Comparison of ENCODE assay signal across 33 cellular contexts in genomic region chr4:151219091-151219490, GRCh38. TPM values are rescaled to one million over a fixed set of nuclear protein-coding genes. Genes with fewer than 3 reads are reported as not detected.
"Had no signal": no experiment of that assay in that cellular context is flagged by ENCODE, and none has a peak within 500 bp of the region (broad histone marks: within the 10 kb centered on the region; RNA-seq: fewer than 3 reads in every experiment).

No MANE protein-coding gene starts in this region.

- H3K4me1 ChIP-seq: body of pancreas, breast epithelium, SJSA1 had no signal

- H3K27me3 ChIP-seq: adrenal gland, body of pancreas, breast epithelium, Peyer's patch, SJSA1 had no signal

- DNase-seq: activated CD4-positive, alpha-beta T cell treated with anti-CD3 and anti-CD28 coated beads for 36 hours; activated CD4-positive, alpha-beta T cell treated with anti-CD3 and anti-CD28 coated beads, Interleukin-2, amount 10 ng/mL, durations not matched to agents 7 days and 5 days; activated CD4-positive, alpha-beta T cell treated with anti-CD3 and anti-CD28 coated beads, Interleukin-2, amount 50 U/mL, for 48 hours; activated CD8-positive, alpha-beta T cell treated with anti-CD3 and anti-CD28 coated beads, Interleukin-2, amount 10 ng/mL, durations not matched to agents 7 days and 5 days; activated gamma-delta T cell; activated naive CD4-positive, alpha-beta T cell treated with Interleukin-2 at 50 U/mL for 16 hours; activated naive CD8-positive, alpha-beta T cell treated with anti-CD3 and anti-CD28 coated beads, Interleukin-2, amount 10 ng/mL, durations not matched to agents 7 days and 5 days; activated T-cell treated with anti-CD3 and anti-CD28 coated beads, Interleukin-2, amount 50 U/mL, for 24 hours; adrenal gland; body of pancreas; NCI-H1105; NCI-H1417 treated with DMSO at 0.1 percent for 48 hours; NCI-H187 treated with DMSO at 0.1 percent for 48 hours; NCI-H2081; NCI-H446 treated with DMSO at 0.1 percent for 48 hours; NCI-H69; NK-92 treated with Interleukin-12 subunit alpha and Interleukin-12 subunit beta, amount 100 ng/mL, for 24 hours; PC-3; Peyer's patch; RPMI8226; SHP77 treated with DMSO at 0.1 percent for 48 hours; SK-N-SH had no signal

- H3K9ac ChIP-seq: SK-N-SH had no signal

- H3K27ac ChIP-seq: adrenal gland, body of pancreas, breast epithelium, Peyer's patch, SJSA1 had no signal

- H3K4me3 ChIP-seq: adrenal gland, body of pancreas, breast epithelium, Peyer's patch, SJSA1 had no signal

- H3K9me3 ChIP-seq: adrenal gland, body of pancreas, breast epithelium, Peyer's patch, SJSA1, SK-N-SH had no signal

- ATAC-seq: activated CD4-positive, alpha-beta T cell treated with anti-CD3 and anti-CD28 coated beads for 36 hours; activated CD4-positive, CD25-positive, alpha-beta regulatory T cell treated with anti-CD3 and anti-CD28 coated beads, Interleukin-2, amount 50 U/mL, for 24 hours; activated CD8-positive, alpha-beta T cell treated with anti-CD3 and anti-CD28 coated beads, Interleukin-2, amount 10 ng/mL, durations not matched to agents 7 days and 5 days; body of pancreas; PC-3; WTC11 had no signal

- H3K4me1 Mint-ChIP-seq: activated CD4-positive, alpha-beta T cell treated with anti-CD3 and anti-CD28 coated beads for 36 hours; activated CD4-positive, alpha-beta T cell treated with anti-CD3 and anti-CD28 coated beads, Interleukin-2, amount 10 ng/mL, durations not matched to agents 7 days and 5 days; activated naive CD8-positive, alpha-beta T cell treated with anti-CD3 and anti-CD28 coated beads, Interleukin-2, amount 10 ng/mL, durations not matched to agents 7 days and 5 days had no signal

- H3K9me3 Mint-ChIP-seq: activated CD4-positive, alpha-beta T cell treated with anti-CD3 and anti-CD28 coated beads, Interleukin-2, amount 10 ng/mL, durations not matched to agents 7 days and 5 days; activated naive CD4-positive, alpha-beta T cell treated with anti-CD3 and anti-CD28 coated beads, Interleukin-2, amount 50 U/mL, for 24 hours; activated naive CD8-positive, alpha-beta T cell treated with anti-CD3 and anti-CD28 coated beads, Interleukin-2, amount 10 ng/mL, durations not matched to agents 7 days and 5 days; activated T-cell treated with anti-CD3 and anti-CD28 coated beads, Interleukin-2, amount 50 U/mL, for 24 hours; activated T-helper 2 cell treated with anti-CD3 and anti-CD28 coated beads, Interferon-gamma antibody, Interleukin-2, Interleukin-4, amounts not matched to agents 10 μg/mL and 5 μg/mL and 100 μg/mL, durations not matched to agents 14 hours and 24 hours and 36 hours; T-helper 1 cell treated with Interleukin-12 subunit alpha and Interleukin-12 subunit beta and Interleukin-4 antibody, amounts not matched to agents 30 μg/mL and 1 μg/mL, for 36 hours; T-helper 2 cell treated with Interferon-gamma antibody and Interleukin-4, amounts not matched to agents 5 μg/mL and 100 μg/mL, for 36 hours had no signal

- H3K36me3 ChIP-seq: adrenal gland, breast epithelium, Peyer's patch had no signal

- H3K4me3 Mint-ChIP-seq: activated CD4-positive, alpha-beta T cell treated with anti-CD3 and anti-CD28 coated beads for 36 hours; activated CD4-positive, alpha-beta T cell treated with anti-CD3 and anti-CD28 coated beads, Interleukin-2, amount 10 ng/mL, durations not matched to agents 7 days and 5 days; activated CD8-positive, alpha-beta T cell treated with anti-CD3 and anti-CD28 coated beads, Interleukin-2, amount 10 ng/mL, durations not matched to agents 7 days and 5 days; activated naive CD4-positive, alpha-beta T cell treated with anti-CD3 and anti-CD28 coated beads, Interleukin-2, amount 50 U/mL, for 24 hours; activated naive CD8-positive, alpha-beta T cell treated with anti-CD3 and anti-CD28 coated beads, Interleukin-2, amount 10 ng/mL, durations not matched to agents 7 days and 5 days; activated T-cell treated with anti-CD3 and anti-CD28 coated beads, Interleukin-2, amount 50 U/mL, for 24 hours; T-helper 1 cell treated with Interleukin-12 subunit alpha and Interleukin-12 subunit beta and Interleukin-4 antibody, amounts not matched to agents 30 μg/mL and 1 μg/mL, for 36 hours; T-helper 2 cell treated with Interferon-gamma antibody and Interleukin-4, amounts not matched to agents 5 μg/mL and 100 μg/mL, for 36 hours; WTC11 had no signal

- H3K36me3 Mint-ChIP-seq: activated naive CD4-positive, alpha-beta T cell treated with anti-CD3 and anti-CD28 coated beads, Interleukin-2, amount 50 U/mL, for 24 hours; activated naive CD8-positive, alpha-beta T cell treated with anti-CD3 and anti-CD28 coated beads, Interleukin-2, amount 10 ng/mL, durations not matched to agents 7 days and 5 days had no signal

- H3K27ac Mint-ChIP-seq: activated CD4-positive, alpha-beta T cell treated with anti-CD3 and anti-CD28 coated beads for 36 hours; activated CD4-positive, alpha-beta T cell treated with anti-CD3 and anti-CD28 coated beads, Interleukin-2, amount 10 ng/mL, durations not matched to agents 7 days and 5 days; activated CD8-positive, alpha-beta T cell treated with anti-CD3 and anti-CD28 coated beads, Interleukin-2, amount 10 ng/mL, durations not matched to agents 7 days and 5 days; activated naive CD4-positive, alpha-beta T cell treated with anti-CD3 and anti-CD28 coated beads, Interleukin-2, amount 50 U/mL, for 24 hours; activated naive CD8-positive, alpha-beta T cell treated with anti-CD3 and anti-CD28 coated beads, Interleukin-2, amount 10 ng/mL, durations not matched to agents 7 days and 5 days; activated T-cell treated with anti-CD3 and anti-CD28 coated beads, Interleukin-2, amount 50 U/mL, for 24 hours; activated T-helper 2 cell treated with anti-CD3 and anti-CD28 coated beads, Interferon-gamma antibody, Interleukin-2, Interleukin-4, amounts not matched to agents 10 μg/mL and 5 μg/mL and 100 μg/mL, durations not matched to agents 14 hours and 24 hours and 36 hours; T-helper 1 cell treated with Interleukin-12 subunit alpha and Interleukin-12 subunit beta and Interleukin-4 antibody, amounts not matched to agents 30 μg/mL and 1 μg/mL, for 36 hours; T-helper 2 cell treated with Interferon-gamma antibody and Interleukin-4, amounts not matched to agents 5 μg/mL and 100 μg/mL, for 36 hours; WTC11 had no signal

RNA-seq across cellular contexts. Expression of gene PRSS48, which starts 57.9 kb away (rescaled TPM):
- total RNA-seq: activated CD4-positive, alpha-beta T cell treated with anti-CD3 and anti-CD28 coated beads for 36 hours; activated CD4-positive, alpha-beta T cell treated with anti-CD3 and anti-CD28 coated beads, Interleukin-2, amount 10 ng/mL, durations not matched to agents 7 days and 5 days; activated CD8-positive, alpha-beta T cell treated with anti-CD3 and anti-CD28 coated beads, Interleukin-2, amount 10 ng/mL, durations not matched to agents 7 days and 5 days; activated naive CD8-positive, alpha-beta T cell treated with anti-CD3 and anti-CD28 coated beads, Interleukin-2, amount 10 ng/mL, durations not matched to agents 7 days and 5 days; activated T-helper 2 cell treated with anti-CD3 and anti-CD28 coated beads, Interferon-gamma antibody, Interleukin-2, Interleukin-4, amounts not matched to agents 10 μg/mL and 5 μg/mL and 100 μg/mL, durations not matched to agents 14 hours and 24 hours and 36 hours; adrenal gland; astrocyte; body of pancreas; breast epithelium; cardiac septum; M059J; PC-3; Peyer's patch; SJSA1; WTC11 had no signal
- polyA plus RNA-seq: adrenal gland, SK-N-SH had no signal
